In the genomic region with DNA sequence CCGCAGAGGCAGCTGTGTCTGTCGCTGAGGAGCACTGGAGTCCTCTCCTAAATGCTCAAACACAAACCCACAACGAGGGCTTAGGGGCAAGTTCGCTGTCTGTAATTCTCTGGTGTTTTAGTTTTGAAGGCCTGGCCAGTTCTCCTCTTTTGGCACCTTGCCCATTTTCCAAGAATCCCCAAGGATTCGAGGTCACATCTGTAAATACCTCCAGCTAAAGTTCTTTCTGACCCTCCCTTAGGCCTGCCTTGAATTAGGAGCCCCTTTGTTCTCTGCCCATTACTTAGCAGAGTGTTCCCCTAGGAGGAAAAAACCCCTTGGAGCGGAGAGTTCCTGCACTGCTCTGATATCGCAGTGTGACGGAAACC, we compare ENCODE assay signal across 1 cellular context.
TF ChIP-seq lines count a peak whose summit lies in the region.

No MANE protein-coding gene starts in this region.

TF ChIP-seq in HCT116, 20 proteins besides CTCF, POLR2A, EP300 and RAD21 (continued from another document):
- TF ChIP-seq ZFX (IDR thresholded peaks at IDR 0.05) (no peak), ZNF274 (IDR thresholded peaks at IDR 0.05; ENCODE audit: low read depth, low read length) (no peak), SRF (IDR thresholded peaks at IDR 0.05; ENCODE audit: low read depth) (no peak)
